Comparison of ENCODE assay signal across 8 cellular contexts in genomic region chr2:19899853-19900525, GRCh38. TPM values are rescaled to one million over a fixed set of nuclear protein-coding genes. Genes with fewer than 3 reads are reported as not detected.
DNase-seq lines count a peak whose midpoint lies in the region; ATAC-seq and TF ChIP-seq lines count a peak whose summit lies in the region.

No MANE protein-coding gene starts in this region.

- WGBS in GM23248 (ENCODE audit: low coverage in 1 of 2, low lambda C conversion rate in 2 of 2, missing lambda C conversion rate in 2 of 2), 2 experiments = 62 to 70% methylated on average over 3 of the region's 3 CpGs
- 35 to 73% methylated on average over 3 of the region's 3 CpGs for WGBS in gastroesophageal sphincter (ENCODE audit: low coverage in 1 of 2), 2 donors

- peaks cover 50% of the 10 kb centered on the region for H3K4me1 ChIP-seq in GM23248 (ENCODE audit: insufficient read depth)
- peaks cover 15 to 62% (median 22%) of the 10 kb centered on the region in 3 donors for H3K4me1 ChIP-seq in gastroesophageal sphincter
- H3K4me1 ChIP-seq in mucosa of descending colon (ENCODE audit: low read depth) = peaks cover 13% of the 10 kb centered on the region

- peak overlapping the region; percentile 96 for H3K4me3 Mint-ChIP-seq in stimulated activated memory B cell treated with anti-CD40 and anti-IgM and Interleukin-4, amounts not matched to agents 10 μg/mL and 1 μg/mL and 100 μg/mL, for 72 hours

- TF ChIP-seq POLR2A in gastroesophageal sphincter (IDR thresholded peaks at IDR 0.05) = no peak

- H3K79me2 ChIP-seq in GM23248 (ENCODE audit: insufficient read depth) = peaks cover 63% of the 10 kb centered on the region
- H3K79me2 ChIP-seq in SU-DHL-6 (ENCODE audit: insufficient read depth, low read length) = peaks cover 52% of the 10 kb centered on the region

- peak overlapping the region; percentile 97 for H2AFZ ChIP-seq in GM23248
- H2AFZ ChIP-seq in SU-DHL-6 (ENCODE audit: low read depth, low read length, severe bottlenecking) = no peak overlapping the region

- H3K27ac ChIP-seq in GM23248 (peak overlapping the region; percentile 95; the same call in 1 of the 2 replicates), SU-DHL-6 (ENCODE audit: low read depth, low read length) (no peak overlapping the region), gastroesophageal sphincter (peak overlapping the region; percentile 76 to 96 (median 95))

- H3F3A ChIP-seq in GM23248 (ENCODE audit: insufficient read depth) (peaks cover 19% of the 10 kb centered on the region; the same call in 1 of the 2 replicates), SU-DHL-6 (ENCODE audit: insufficient read depth) (no peaks in the 10 kb centered on the region)

- ATAC-seq in gastroesophageal sphincter (no peak), mucosa of descending colon (no peak), left colon (no peak)
- ATAC-seq in stimulated activated memory B cell treated with anti-CD40 and anti-IgM and Interleukin-4, amounts not matched to agents 10 μg/mL and 1 μg/mL and 100 μg/mL, for 72 hours = no peak

- peaks cover 5% of the 10 kb centered on the region for H3K9me3 Mint-ChIP-seq in stimulated activated memory B cell treated with anti-CD40 and anti-IgM and Interleukin-4, amounts not matched to agents 10 μg/mL and 1 μg/mL and 100 μg/mL, for 72 hours

- peak; percentile 28 for DNase-seq in GM23248
- no peak for DNase-seq in mucosa of descending colon
- no peak for DNase-seq in NK-92 treated with Interleukin-12 subunit alpha and Interleukin-12 subunit beta, amount 100 ng/mL, for 24 hours (lab: John Stamatoyannopoulos, UW)
- DNase-seq in left colon = no peak

- peaks cover 32% of the 10 kb centered on the region for H3K4me1 Mint-ChIP-seq in stimulated activated memory B cell treated with anti-CD40 and anti-IgM and Interleukin-4, amounts not matched to agents 10 μg/mL and 1 μg/mL and 100 μg/mL, for 72 hours

- H3K9me3 ChIP-seq in GM23248 (ENCODE audit: low read depth) (no peaks in the 10 kb centered on the region), SU-DHL-6 (ENCODE audit: insufficient read depth, low read length) (no peaks in the 10 kb centered on the region), gastroesophageal sphincter (no peaks in the 10 kb centered on the region), mucosa of descending colon (no peaks in the 10 kb centered on the region)

- intact Hi-C loops in mucosa of descending colon (cut with DNase I, micrococcal nuclease) = no loop called here
- intact Hi-C loops in left colon (cut with DNase I, micrococcal nuclease) = no loop called here

- peak overlapping the region; percentile 99 for H3K9ac ChIP-seq in GM23248
- peak overlapping the region; percentile 86 for H3K9ac ChIP-seq in SU-DHL-6 (ENCODE audit: low read length)

- peak overlapping the region; percentile 98 for H3K27ac Mint-ChIP-seq in stimulated activated memory B cell treated with anti-CD40 and anti-IgM and Interleukin-4, amounts not matched to agents 10 μg/mL and 1 μg/mL and 100 μg/mL, for 72 hours

- H3K27me3 ChIP-seq in GM23248 (replicated peaks; ENCODE audit: insufficient read depth) (no peaks in the 10 kb centered on the region), SU-DHL-6 (ENCODE audit: low read length) (no peaks in the 10 kb centered on the region), gastroesophageal sphincter (no peaks in the 10 kb centered on the region)

- H3K4me2 ChIP-seq in GM23248 (ENCODE audit: unreplicated experiment) (peak overlapping the region; percentile 99), SU-DHL-6 (ENCODE audit: low read depth, low read length, poor library complexity, severe bottlenecking) (peak overlapping the region; percentile 63)

- in situ Hi-C loops in GM23248 (cut with MboI) = no loop called here

- H3K36me3 Mint-ChIP-seq in stimulated activated memory B cell treated with anti-CD40 and anti-IgM and Interleukin-4, amounts not matched to agents 10 μg/mL and 1 μg/mL and 100 μg/mL, for 72 hours = peaks cover 6% of the 10 kb centered on the region

- TF ChIP-seq CTCF in GM12875 (IDR thresholded peaks at IDR 0.05; ENCODE audit: borderline replicate concordance, insufficient read depth, low read depth, low read length) = no peak
- no peak for TF ChIP-seq CTCF in SU-DHL-6 (IDR thresholded peaks at IDR 0.05; ENCODE audit: insufficient read depth, low read length, poor library complexity, severe bottlenecking)
- TF ChIP-seq CTCF in gastroesophageal sphincter (IDR thresholded peaks at IDR 0.05) = no peak
- no peak for TF ChIP-seq CTCF in mucosa of descending colon (IDR thresholded peaks at IDR 0.05)

- no peaks in the 10 kb centered on the region for H4K20me1 ChIP-seq in GM23248 (ENCODE audit: insufficient read depth)
- no peaks in the 10 kb centered on the region for H4K20me1 ChIP-seq in SU-DHL-6 (ENCODE audit: low read depth, low read length)

- H3K27me3 Mint-ChIP-seq in stimulated activated memory B cell treated with anti-CD40 and anti-IgM and Interleukin-4, amounts not matched to agents 10 μg/mL and 1 μg/mL and 100 μg/mL, for 72 hours = peaks cover 15% of the 10 kb centered on the region

- H3K4me3 ChIP-seq in GM12875 (ENCODE audit: low read depth, low read length) = peak overlapping the region; percentile 62
- H3K4me3 ChIP-seq in GM23248 = peak overlapping the region; percentile 92
- H3K4me3 ChIP-seq in SU-DHL-6 (ENCODE audit: insufficient read depth, low read length, poor library complexity, severe bottlenecking) = peak overlapping the region; percentile 82
- peak overlapping the region; percentile 79 to 83 for H3K4me3 ChIP-seq in gastroesophageal sphincter
- H3K4me3 ChIP-seq in mucosa of descending colon = no peak overlapping the region

- no peaks in the 10 kb centered on the region for H3K36me3 ChIP-seq in GM23248 (ENCODE audit: low read depth)
- H3K36me3 ChIP-seq in SU-DHL-6 (ENCODE audit: low read length) = peaks cover 4% of the 10 kb centered on the region; the same call in 1 of the 2 replicates
- H3K36me3 ChIP-seq in gastroesophageal sphincter = no peaks in the 10 kb centered on the region
- no peaks in the 10 kb centered on the region for H3K36me3 ChIP-seq in mucosa of descending colon (ENCODE audit: low read depth)

- TF ChIP-seq EP300 in gastroesophageal sphincter (IDR thresholded peaks at IDR 0.05) = no peak

- H3K9me2 ChIP-seq in GM23248 (ENCODE audit: insufficient read depth) (no peaks in the 10 kb centered on the region), SU-DHL-6 (replicated peaks; ENCODE audit: insufficient read depth, low read length) (no peaks in the 10 kb centered on the region)

RNA-seq across cellular contexts. Expression of gene TTC32, which starts 1.8 kb away (rescaled TPM):
- total RNA-seq in GM23248 (2014; rRNA removed; shearing (Covaris generic)) = 1.5 TPM in 1 of 2 replicates, not detected in the other
- 6.4 and 6.8 TPM in 2 replicates for polyA plus RNA-seq in GM23248 (2016; fragmentation: Nextera tagmentation; extraction: Ambion mirVana)
- 10 to 100 TPM; 17.1 to 37.5 (median 17.9) TPM for total RNA-seq in gastroesophageal sphincter
- 10 to 100 TPM; 11.1 to 15.4 (median 14.0) TPM for total RNA-seq in mucosa of descending colon
- total RNA-seq in left colon = 10 to 100 TPM in 1 of 2 donors, 1 to 10 TPM in 1; 9.8 to 10.4 TPM
